Comparison of ENCODE assay signal across 28 cellular contexts in the genomic region with DNA sequence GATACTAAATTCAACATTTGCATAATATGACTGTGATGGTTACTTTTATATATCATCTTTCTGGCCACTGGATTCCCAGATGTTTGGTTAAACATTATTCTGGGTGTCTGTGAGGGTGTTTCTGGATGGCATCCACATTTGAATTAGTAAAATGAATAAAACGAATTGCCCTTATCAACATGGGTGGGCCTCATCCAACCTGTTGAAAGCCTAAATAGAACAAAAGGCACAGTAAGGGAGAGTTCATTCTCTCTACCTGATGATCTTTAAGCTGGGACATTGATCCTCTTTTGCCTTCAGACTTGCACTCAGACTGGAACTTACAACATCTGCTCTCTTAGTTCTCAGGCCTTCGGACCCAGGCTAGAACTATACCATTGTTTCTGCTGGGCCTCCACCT. TPM values are rescaled to one million over a fixed set of nuclear protein-coding genes. Genes with fewer than 3 reads are reported as not detected.
"Had no signal": no experiment of that assay in that cellular context is flagged by ENCODE, and none has a peak within 500 bp of the region (broad histone marks: within the 10 kb centered on the region; RNA-seq: fewer than 3 reads in every experiment).

No MANE protein-coding gene starts in this region.

- H3K4me3 ChIP-seq: adrenal gland, body of pancreas, heart left ventricle had no signal

- H3K4me1 Mint-ChIP-seq: activated CD4-positive, alpha-beta T cell treated with anti-CD3 and anti-CD28 coated beads, Interleukin-2, amount 10 ng/mL, durations not matched to agents 24 days and 14 days; activated CD8-positive, alpha-beta memory T cell treated with anti-CD3 and anti-CD28 coated beads, Interleukin-2, amount 10 ng/mL, durations not matched to agents 7 days and 5 days; activated naive CD4-positive, alpha-beta T cell treated with anti-CD3 and anti-CD28 coated beads, Interleukin-2, amount 50 U/mL, for 24 hours; activated naive CD8-positive, alpha-beta T cell treated with anti-CD3 and anti-CD28 coated beads, Interleukin-2, amount 50 U/mL, for 24 hours had no signal

- H3K27me3 ChIP-seq: adrenal gland, body of pancreas, heart left ventricle had no signal

- H3K36me3 ChIP-seq: adrenal gland, heart left ventricle had no signal

- H3K4me1 ChIP-seq: adrenal gland, heart left ventricle had no signal

- ATAC-seq: activated CD4-positive, alpha-beta T cell treated with anti-CD3 and anti-CD28 coated beads for 36 hours; activated CD8-positive, alpha-beta memory T cell treated with anti-CD3 and anti-CD28 coated beads, Interleukin-2, amount 10 ng/mL, durations not matched to agents 7 days and 5 days; activated CD8-positive, alpha-beta T cell treated with anti-CD3 and anti-CD28 coated beads, Interleukin-2, amount 10 ng/mL, durations not matched to agents 7 days and 5 days; activated naive CD8-positive, alpha-beta T cell treated with anti-CD3 and anti-CD28 coated beads, Interleukin-2, amount 50 U/mL, for 24 hours; body of pancreas; esophagus mucosa; heart left ventricle had no signal

- H3K27ac Mint-ChIP-seq: activated CD4-positive, alpha-beta memory T cell treated with anti-CD3 and anti-CD28 coated beads for 36 hours; activated CD4-positive, alpha-beta T cell treated with anti-CD3 and anti-CD28 coated beads for 36 hours; activated CD4-positive, alpha-beta T cell treated with anti-CD3 and anti-CD28 coated beads, Interleukin-2, amount 10 ng/mL, durations not matched to agents 24 days and 14 days; activated CD8-positive, alpha-beta memory T cell treated with anti-CD3 and anti-CD28 coated beads, Interleukin-2, amount 10 ng/mL, durations not matched to agents 7 days and 5 days; activated CD8-positive, alpha-beta T cell treated with anti-CD3 and anti-CD28 coated beads, Interleukin-2, amount 10 ng/mL, durations not matched to agents 7 days and 5 days; activated naive CD4-positive, alpha-beta T cell treated with anti-CD3 and anti-CD28 coated beads for 36 hours; activated naive CD4-positive, alpha-beta T cell treated with anti-CD3 and anti-CD28 coated beads, Interleukin-2, amount 50 U/mL, for 24 hours; activated naive CD8-positive, alpha-beta T cell treated with anti-CD3 and anti-CD28 coated beads for 36 hours; activated naive CD8-positive, alpha-beta T cell treated with anti-CD3 and anti-CD28 coated beads, Interleukin-2, amount 50 U/mL, for 24 hours; activated T-helper 1 cell treated with anti-CD3 and anti-CD28 coated beads, Interleukin-12 subunit alpha, Interleukin-12 subunit beta, Interleukin-2, Interleukin-4 antibody, amounts not matched to agents 30 ng/mL and 10 ng/mL and 1 ng/mL, durations not matched to agents 14 hours and 24 hours and 36 hours; activated T-helper 2 cell treated with anti-CD3 and anti-CD28 coated beads, Interferon-gamma antibody, Interleukin-2, Interleukin-4, amounts not matched to agents 10 μg/mL and 5 μg/mL and 100 μg/mL, durations not matched to agents 14 hours and 24 hours and 36 hours had no signal

- H3K27ac ChIP-seq: adrenal gland, body of pancreas, heart left ventricle had no signal

- H3K36me3 Mint-ChIP-seq: activated CD4-positive, alpha-beta memory T cell treated with anti-CD3 and anti-CD28 coated beads for 36 hours; activated CD8-positive, alpha-beta memory T cell treated with anti-CD3 and anti-CD28 coated beads, Interleukin-2, amount 10 ng/mL, durations not matched to agents 7 days and 5 days; activated naive CD4-positive, alpha-beta T cell treated with anti-CD3 and anti-CD28 coated beads, Interleukin-2, amount 50 U/mL, for 24 hours; activated naive CD8-positive, alpha-beta T cell treated with anti-CD3 and anti-CD28 coated beads for 36 hours had no signal

- DNase-seq: activated CD4-positive, alpha-beta memory T cell treated with anti-CD3 and anti-CD28 coated beads for 36 hours; activated CD4-positive, alpha-beta T cell treated with anti-CD3 and anti-CD28 coated beads for 36 hours; activated CD4-positive, alpha-beta T cell treated with anti-CD3 and anti-CD28 coated beads, Interleukin-2, amount 10 ng/mL, durations not matched to agents 24 days and 14 days; activated CD4-positive, CD25-positive, alpha-beta regulatory T cell; activated CD4-positive, CD25-positive, alpha-beta regulatory T cell treated with anti-CD3 and anti-CD28 coated beads, Interleukin-2, amount 50 U/mL, for 72 hours; activated CD8-positive, alpha-beta memory T cell treated with anti-CD3 and anti-CD28 coated beads, Interleukin-2, amount 10 ng/mL, durations not matched to agents 7 days and 5 days; activated CD8-positive, alpha-beta memory T cell treated with anti-CD3 and anti-CD28 coated beads, Interleukin-2, amount 50 U/mL, for 4 hours; activated CD8-positive, alpha-beta T cell treated with anti-CD3 and anti-CD28 coated beads, Interleukin-2, amount 10 ng/mL, durations not matched to agents 7 days and 5 days; activated effector memory CD4-positive, alpha-beta T cell treated with anti-CD3 and anti-CD28 coated beads, Interleukin-2, amount 50 U/mL, for 16 hours; activated naive CD4-positive, alpha-beta T cell treated with anti-CD3 and anti-CD28 coated beads for 36 hours; activated naive CD8-positive, alpha-beta T cell treated with anti-CD3 and anti-CD28 coated beads for 36 hours; activated naive CD8-positive, alpha-beta T cell treated with anti-CD3 and anti-CD28 coated beads, Interleukin-2, amount 50 U/mL, for 24 hours; activated T-cell treated with anti-CD3 and anti-CD28 coated beads, Interleukin-2, amount 50 U/mL, for 1 hour; activated T-cell treated with anti-CD3 and anti-CD28 coated beads, Interleukin-2, amount 50 U/mL, for 48 hours; adrenal gland; amygdala; aorta; body of pancreas; caudate nucleus; effector CD8-positive, alpha-beta T cell; foreskin fibroblast; glutamatergic neuron; heart left ventricle; T-helper 2 cell had no signal

- H3K4me3 Mint-ChIP-seq: activated CD4-positive, alpha-beta memory T cell treated with anti-CD3 and anti-CD28 coated beads for 36 hours; activated CD4-positive, alpha-beta T cell treated with anti-CD3 and anti-CD28 coated beads for 36 hours; activated CD4-positive, alpha-beta T cell treated with anti-CD3 and anti-CD28 coated beads, Interleukin-2, amount 10 ng/mL, durations not matched to agents 24 days and 14 days; activated CD8-positive, alpha-beta memory T cell treated with anti-CD3 and anti-CD28 coated beads, Interleukin-2, amount 10 ng/mL, durations not matched to agents 7 days and 5 days; activated CD8-positive, alpha-beta T cell treated with anti-CD3 and anti-CD28 coated beads, Interleukin-2, amount 10 ng/mL, durations not matched to agents 7 days and 5 days; activated naive CD4-positive, alpha-beta T cell treated with anti-CD3 and anti-CD28 coated beads for 36 hours; activated naive CD4-positive, alpha-beta T cell treated with anti-CD3 and anti-CD28 coated beads, Interleukin-2, amount 50 U/mL, for 24 hours; activated naive CD8-positive, alpha-beta T cell treated with anti-CD3 and anti-CD28 coated beads for 36 hours; activated naive CD8-positive, alpha-beta T cell treated with anti-CD3 and anti-CD28 coated beads, Interleukin-2, amount 50 U/mL, for 24 hours; activated T-helper 1 cell treated with anti-CD3 and anti-CD28 coated beads, Interleukin-12 subunit alpha, Interleukin-12 subunit beta, Interleukin-2, Interleukin-4 antibody, amounts not matched to agents 30 ng/mL and 10 ng/mL and 1 ng/mL, durations not matched to agents 14 hours and 24 hours and 36 hours had no signal

- H3K9me3 Mint-ChIP-seq: activated CD4-positive, alpha-beta memory T cell treated with anti-CD3 and anti-CD28 coated beads for 36 hours; activated CD4-positive, alpha-beta T cell treated with anti-CD3 and anti-CD28 coated beads, Interleukin-2, amount 10 ng/mL, durations not matched to agents 24 days and 14 days; activated naive CD4-positive, alpha-beta T cell treated with anti-CD3 and anti-CD28 coated beads for 36 hours; activated naive CD4-positive, alpha-beta T cell treated with anti-CD3 and anti-CD28 coated beads, Interleukin-2, amount 50 U/mL, for 24 hours; activated naive CD8-positive, alpha-beta T cell treated with anti-CD3 and anti-CD28 coated beads for 36 hours; activated naive CD8-positive, alpha-beta T cell treated with anti-CD3 and anti-CD28 coated beads, Interleukin-2, amount 50 U/mL, for 24 hours; activated T-helper 1 cell treated with anti-CD3 and anti-CD28 coated beads, Interleukin-12 subunit alpha, Interleukin-12 subunit beta, Interleukin-2, Interleukin-4 antibody, amounts not matched to agents 30 ng/mL and 10 ng/mL and 1 ng/mL, durations not matched to agents 14 hours and 24 hours and 36 hours; activated T-helper 2 cell treated with anti-CD3 and anti-CD28 coated beads, Interferon-gamma antibody, Interleukin-2, Interleukin-4, amounts not matched to agents 10 μg/mL and 5 μg/mL and 100 μg/mL, durations not matched to agents 14 hours and 24 hours and 36 hours had no signal

- H3K27me3 Mint-ChIP-seq: activated naive CD8-positive, alpha-beta T cell treated with anti-CD3 and anti-CD28 coated beads, Interleukin-2, amount 50 U/mL, for 24 hours had no signal

- H3K9me3 ChIP-seq: adrenal gland, body of pancreas had no signal

RNA-seq across cellular contexts. Expression of gene CD24, which starts 57.6 kb away (rescaled TPM):
- total RNA-seq: activated CD8-positive, alpha-beta T cell treated with anti-CD3 and anti-CD28 coated beads, Interleukin-2, amount 10 ng/mL, durations not matched to agents 7 days and 5 days had no signal
